27 cellular contexts compared by ENCODE assay signal in genomic region chr18:55777666-55778304, GRCh38.
DNase-seq lines count a peak whose midpoint lies in the region; ATAC-seq and TF ChIP-seq lines count a peak whose summit lies in the region.
"Had no signal": no experiment of that assay in that cellular context is flagged by ENCODE, and none has a peak within 500 bp of the region (broad histone marks: within the 10 kb centered on the region; RNA-seq: fewer than 3 reads in every experiment).

No MANE protein-coding gene starts in this region.

- H3K27ac ChIP-seq in SK-N-SH (ENCODE audit: low read depth in 2 of 2, low read length in 1 of 2) (no peak overlapping the region), urinary bladder (ENCODE audit: low read depth) (peak overlapping the region; percentile 2)
- H3K27ac ChIP-seq: body of pancreas, foreskin keratinocyte, HL-60, right lobe of liver had no signal

- ATAC-seq in SK-N-SH treated with all-trans-retinoic acid at 6 μM for 48 hours, result no peak
- ATAC-seq in HG02623 (IDR thresholded peaks at IDR 0.05; ENCODE audit: unreplicated experiment), result no peak
- ATAC-seq: activated CD8-positive, alpha-beta T cell treated with anti-CD3 and anti-CD28 coated beads, Interleukin-2, amount 10 ng/mL, durations not matched to agents 7 days and 5 days; body of pancreas; Right ventricle myocardium inferior; T-cell had no signal

- H3K9me3 ChIP-seq in SK-N-SH, result no peaks in the 10 kb centered on the region
- H3K9me3 ChIP-seq: body of pancreas, lower lobe of right lung, right lobe of liver had no signal

- H3K4me1 ChIP-seq in SK-N-SH (ENCODE audit: control insufficient read depth in 1 of 2, insufficient read depth in 2 of 2, low read depth in 1 of 2, low read length in 1 of 2) (peaks cover 0 to 10% of the 10 kb centered on the region in 2 experiments; a peak in 3 of 4 replicates), urinary bladder (ENCODE audit: insufficient read depth) (no peaks in the 10 kb centered on the region)

- H3F3A ChIP-seq in SK-N-SH (replicated peaks; ENCODE audit: insufficient read depth), result no peaks in the 10 kb centered on the region

- TF ChIP-seq RAD21 in SK-N-SH (IDR thresholded peaks at IDR 0.05; ENCODE audit: low read length), result no peak

- no peaks in the 10 kb centered on the region for H3K9me2 ChIP-seq in SK-N-SH

- CTCF ChIA-PET in SK-N-SH (lab: Yijun Ruan, JAX), result interaction anchor here (0.9 to 2.8 kb wide), 6 partner anchors 11 to 798 kb away, joined by 3 to 9 read pairs (median 4); no protein-coding TSS in a partner anchor

- H3K4me2 ChIP-seq in SK-N-SH, result no peak overlapping the region

- H4K20me1 ChIP-seq in SK-N-SH (ENCODE audit: insufficient read depth), result no peaks in the 10 kb centered on the region

- H3K36me3 ChIP-seq in SK-N-SH (replicated peaks in 1 of 2; ENCODE audit: control insufficient read depth in 1 of 2, insufficient read depth in 2 of 2, low read length in 1 of 2), result no peaks in the 10 kb centered on the region
- H3K36me3 ChIP-seq in urinary bladder (ENCODE audit: insufficient read depth), result no peaks in the 10 kb centered on the region
- H3K36me3 ChIP-seq: lower lobe of right lung, right lobe of liver had no signal

- no peak for TF ChIP-seq CTCF in SK-N-SH (IDR thresholded peaks at IDR 0.05)

- no peak for TF ChIP-seq EP300 in SK-N-SH (IDR thresholded peaks at IDR 0.05; ENCODE audit: borderline replicate concordance in 1 of 2, low read depth in 1 of 2, low read length in 1 of 2)

- 82% methylated on average over 5 of the region's 5 CpGs for WGBS in SK-N-SH (ENCODE audit: low lambda C conversion rate)
- WGBS in urinary bladder, result 81% methylated on average over 5 of the region's 5 CpGs

- 0 out of 2 replicates have a peak overlapping the region, but pooled peaks have one; percentile 7 for H2AFZ ChIP-seq in SK-N-SH (ENCODE audit: low read depth)

- no peaks in the 10 kb centered on the region for H3K79me2 ChIP-seq in SK-N-SH (ENCODE audit: insufficient read depth)

- no peak overlapping the region for H3K9ac ChIP-seq in SK-N-SH

- H3K27me3 ChIP-seq in SK-N-SH (ENCODE audit: insufficient read depth), result no peaks in the 10 kb centered on the region
- H3K27me3 ChIP-seq: foreskin keratinocyte had no signal

- no peak for DNase-seq in SK-N-SH
- DNase-seq in NCI-H69 (lab: John Stamatoyannopoulos, UW), result peak; percentile 49
- peak; percentile 18 for DNase-seq in foreskin melanocyte
- no peak for DNase-seq in NCI-H1105 (lab: John Stamatoyannopoulos, UW)
- DNase-seq in NCI-H2029 (lab: John Stamatoyannopoulos, UW), result no peak
- DNase-seq: 8988T; activated CD4-positive, alpha-beta T cell treated with anti-CD3 and anti-CD28 coated beads for 1 hour; activated CD8-positive, alpha-beta T cell treated with anti-CD3 and anti-CD28 coated beads, Interleukin-2, amount 10 ng/mL, durations not matched to agents 7 days and 5 days; activated gamma-delta T cell treated with Interleukin-2 at 50 U/mL for 16 hours; activated naive CD8-positive, alpha-beta T cell treated with anti-CD3 and anti-CD28 coated beads, Interleukin-2, amount 50 U/mL, for 24 hours; body of pancreas; COR-L47; foreskin keratinocyte; hippocampal formation; lower lobe of right lung; NCI-H1048; NCI-H187 treated with DMSO at 0.1 percent for 48 hours; NCI-H345; NCI-H774; right lobe of liver; stimulated activated naive CD4-positive, alpha-beta T cell treated with Interleukin-2 at 50 U/mL for 16 hours; T-cell had no signal

- POLR2A ChIA-PET in SK-N-SH (lab: Yijun Ruan, JAX), result no interaction called here

- H3K4me3 ChIP-seq in SK-N-SH (ENCODE audit: low read depth in 2 of 2, low read length in 1 of 2) (no peak overlapping the region), urinary bladder (ENCODE audit: low read depth, low read length) (no peak overlapping the region)
- H3K4me3 ChIP-seq: body of pancreas, right lobe of liver had no signal

TF ChIP-seq in SK-N-SH, 30 proteins besides CTCF, POLR2A, EP300 and RAD21 (continues in another document):
- TF ChIP-seq MEF2A (IDR thresholded peaks at IDR 0.05; ENCODE audit: borderline replicate concordance, low read depth) (no peak), EZH2phosphoT487 (IDR thresholded peaks at IDR 0.05; ENCODE audit: borderline replicate concordance, low read depth) (no peak), POLR2AphosphoS5 (IDR thresholded peaks at IDR 0.05; ENCODE audit: low read depth, low read length) (no peak), FOXM1 (IDR thresholded peaks at IDR 0.05; ENCODE audit: low read depth) (no peak), NRF1 (IDR thresholded peaks at IDR 0.05; ENCODE audit: low read depth, low read length) (no peak), ZBTB33 (IDR thresholded peaks at IDR 0.05; ENCODE audit: borderline replicate concordance, low read depth) (no peak), TAF1 (IDR thresholded peaks at IDR 0.05; ENCODE audit: borderline replicate concordance, low read depth, low read length) (no peak), MAX (IDR thresholded peaks at IDR 0.05; ENCODE audit: low read depth) (no peak), NFIC (IDR thresholded peaks at IDR 0.05; ENCODE audit: borderline replicate concordance) (no peak), PBX3 (IDR thresholded peaks at IDR 0.05) (no peak)

TF ChIP-seq in SK-N-SH treated with all-trans-retinoic acid at 6 μM for 48 hours, 23 proteins besides CTCF, POLR2A, EP300 and RAD21:
- no peak for TF ChIP-seq ZNF8 (CRISPR knock-in tag; IDR thresholded peaks at IDR 0.05)
TF ChIP-seq in SK-N-SH treated with all-trans-retinoic acid at 6 μM for 48 hours: peak in this region for 0.

Comparison
In these comparisons a context has a peak if more than half of its experiments do, and no peak if none do; other contexts are left out.
1. DNase-seq: peak in NCI-H69 (single experiment) and foreskin melanocyte (single experiment); none in SK-N-SH (single experiment), NCI-H1105 (single experiment) and NCI-H2029 (single experiment).